Comparison of ENCODE assay signal across 8 cellular contexts in the genomic region with DNA sequence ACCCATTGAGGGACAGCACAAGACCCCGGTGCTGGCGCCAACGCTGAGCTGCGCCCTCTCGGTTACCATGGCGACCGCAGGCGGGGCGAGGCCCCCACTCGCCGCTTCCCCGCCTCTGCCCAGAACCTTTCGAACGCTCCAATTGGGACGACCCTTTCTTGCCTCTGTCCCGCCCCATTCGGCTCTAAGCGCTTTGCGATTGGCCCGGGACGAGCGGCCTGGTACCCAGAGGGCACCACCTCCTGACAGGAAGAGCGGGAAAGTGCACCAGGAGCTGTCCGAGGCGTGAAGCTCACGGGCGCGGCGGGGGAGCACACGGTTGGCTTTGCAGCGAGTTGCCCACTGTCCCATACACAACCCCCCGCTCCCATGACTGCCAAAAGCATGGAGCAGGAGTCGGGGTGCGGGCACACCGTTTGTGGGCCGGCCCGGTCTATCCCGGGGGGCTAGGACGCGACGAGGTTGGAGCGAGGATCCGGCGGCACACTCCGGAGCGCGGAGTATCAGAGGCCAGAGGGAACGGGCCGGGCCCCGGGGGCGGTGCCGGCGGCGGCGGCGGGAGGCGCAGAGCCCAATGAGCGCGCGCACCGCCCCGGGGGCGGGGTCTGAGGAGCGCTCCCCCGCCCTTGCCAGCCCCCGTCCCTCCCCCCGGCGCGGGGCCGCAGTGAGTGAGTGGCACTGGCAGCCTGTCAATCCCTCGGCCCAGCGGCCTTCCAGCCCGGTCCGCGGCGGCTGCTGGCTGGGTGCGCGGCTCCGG. TPM values are rescaled to one million over a fixed set of nuclear protein-coding genes. Genes with fewer than 3 reads are reported as not detected.
A peak's percentile ranks its signal among the peaks of the same experiment; 100 is the strongest.
DNase-seq lines count a peak whose midpoint lies in the region; ATAC-seq, FAIRE-seq and TF ChIP-seq lines count a peak whose summit lies in the region.

No MANE protein-coding gene starts in this region.

- H3K36me3 ChIP-seq in keratinocyte (ENCODE audit: control insufficient read depth in 2 of 2, extremely low read depth in 1 of 2, insufficient read depth in 2 of 2, low read length in 2 of 2), result peaks cover 0 to 3% of the 10 kb centered on the region in 2 experiments

- DNase-seq in AG09319 (ENCODE audit: extremely low read depth, low read depth) (peak; percentile 78), NCI-H345 treated with DMSO at 0.1 percent for 48 hours (lab: John Stamatoyannopoulos, UW; ENCODE audit: unreplicated experiment) (peak; percentile 95), cerebellar cortex (ENCODE audit: low spot score) (peak; percentile 97), keratinocyte (ENCODE audit: low read depth, low spot score) (peak; percentile 76)
- DNase-seq in stimulated activated CD4-positive, alpha-beta T cell treated with anti-CD3 and anti-CD28 coated beads, Interleukin-12 subunit alpha, Interleukin-12 subunit beta, amount 100 ng/mL, for 48 hours (ENCODE audit: low read depth in 2 of 3, low spot score in 1 of 3), result peak; percentile 81 to 91 (median 88)

- H3K79me2 ChIP-seq in keratinocyte (ENCODE audit: control insufficient read depth, insufficient read depth, low read length), result peaks cover 34% of the 10 kb centered on the region

- ATAC-seq in GM19025 (IDR thresholded peaks at IDR 0.05; ENCODE audit: low read depth, unreplicated experiment) (peak; percentile 62), HG03280 (IDR thresholded peaks at IDR 0.05; ENCODE audit: unreplicated experiment) (peak; percentile 64)
- peak; percentile 86 to 90 for ATAC-seq in activated CD4-positive, CD25-positive, alpha-beta regulatory T cell treated with anti-CD3 and anti-CD28 coated beads, Interleukin-2, amount 50 U/mL, for 24 hours

- H3K9ac ChIP-seq in keratinocyte (ENCODE audit: control insufficient read depth, extremely low read depth, insufficient read depth, low read length), result peak overlapping the region; percentile 90

- TF ChIP-seq CTCF in AG09319 (IDR thresholded peaks at IDR 0.05; ENCODE audit: low read depth, low read length) (no peak), keratinocyte (optimal IDR thresholded peaks at IDR 0.05 in 1 of 3, IDR thresholded peaks at IDR 0.05 in 1 of 3, conservative IDR thresholded peaks at IDR 0.05 in 1 of 3; ENCODE audit: extremely low read depth in 1 of 3, insufficient read depth in 2 of 3, low read length in 3 of 3) (no peak)

- no peaks in the 10 kb centered on the region for H4K20me1 ChIP-seq in keratinocyte (ENCODE audit: control insufficient read depth, extremely low read depth, insufficient read depth, low read length)

- H3K27ac ChIP-seq in keratinocyte (ENCODE audit: control insufficient read depth, insufficient read depth, low read length), result no peak overlapping the region

- peaks cover 22% of the 10 kb centered on the region for H3K4me1 ChIP-seq in keratinocyte (ENCODE audit: control insufficient read depth, extremely low read depth, insufficient read depth, low read length)

- no peaks in the 10 kb centered on the region for H3K9me3 ChIP-seq in keratinocyte (ENCODE audit: control insufficient read depth, low read depth, low read length)

- no peaks in the 10 kb centered on the region for H3K27me3 ChIP-seq in keratinocyte (ENCODE audit: control insufficient read depth, extremely low read depth, insufficient read depth, low read length)

- dilution Hi-C loops in keratinocyte (cut with MboI; ENCODE audit: extremely low pct_ligation_motif_present, low sequenced_read_pairs), result no loop called here

- FAIRE-seq in keratinocyte (lab: Jason Lieb, UNC), result no peak

- H3K4me2 ChIP-seq in keratinocyte (ENCODE audit: control insufficient read depth, extremely low read depth, insufficient read depth, low read depth, low read length), result peak overlapping the region; percentile 89

- peak overlapping the region; percentile 33 to 61 (median 57) for H3K4me3 ChIP-seq in keratinocyte (ENCODE audit: control insufficient read depth in 2 of 3, extremely low read depth in 1 of 3, insufficient read depth in 2 of 3, low read depth in 1 of 3, low read length in 3 of 3)

- H2AFZ ChIP-seq in keratinocyte (ENCODE audit: control insufficient read depth, low read length), result peak overlapping the region; percentile 90

- no peaks in the 10 kb centered on the region for H3K9me1 ChIP-seq in keratinocyte (ENCODE audit: control insufficient read depth, extremely low read depth, insufficient read depth, low read length)

RNA-seq across cellular contexts. Expression of a gene that starts 1.0 kb away (rescaled TPM):
- polyA plus RNA-seq in keratinocyte, result 20.9 to 26.3 TPM (median 23.5 TPM) in 3 replicates
- polyA plus RNA-seq in keratinocyte (2011; ENCODE audit: low read depth), result 7.4 TPM
- polyA plus RNA-seq in keratinocyte (2011; cell fraction: cytosol; rRNA removed), result 14.7 and 22.8 TPM in 2 replicates
- polyA plus RNA-seq in keratinocyte (2011; cell fraction: nucleus; rRNA removed), result 33.9 and 36.7 TPM in 2 replicates
- 12.2 and 14.5 TPM in 2 replicates for polyA plus RNA-seq in keratinocyte (2012; ENCODE audit: low replicate concordance)
- polyA minus RNA-seq in keratinocyte, result 9.8 to 36.5 TPM (median 15.6 TPM) in 3 replicates
- polyA minus RNA-seq in keratinocyte (2011; cell fraction: cytosol; rRNA and poly(A)+ RNA removed), result 16.5 TPM
- polyA minus RNA-seq in keratinocyte (2011; cell fraction: nucleus; rRNA and poly(A)+ RNA removed), result 40.9 and 54.4 TPM in 2 replicates

RNA-seq across cellular contexts. Expression of a gene that starts 39.2 kb away (rescaled TPM):
- 105 to 145 TPM (median 129 TPM) in 3 replicates for polyA plus RNA-seq in keratinocyte
- 41.9 TPM for polyA plus RNA-seq in keratinocyte (2011; ENCODE audit: low read depth)
- 111 and 193 TPM in 2 replicates for polyA plus RNA-seq in keratinocyte (2011; cell fraction: cytosol; rRNA removed)
- 76.6 and 79.3 TPM in 2 replicates for polyA plus RNA-seq in keratinocyte (2011; cell fraction: nucleus; rRNA removed)
- polyA plus RNA-seq in keratinocyte (2012; ENCODE audit: low replicate concordance), result 59.1 and 87.3 TPM in 2 replicates
- 131 to 227 TPM (median 175 TPM) in 3 replicates for polyA minus RNA-seq in keratinocyte
- 58.1 TPM for polyA minus RNA-seq in keratinocyte (2011; cell fraction: cytosol; rRNA and poly(A)+ RNA removed)
- 60.0 and 115 TPM in 2 replicates for polyA minus RNA-seq in keratinocyte (2011; cell fraction: nucleus; rRNA and poly(A)+ RNA removed)
